18 cellular contexts compared by ENCODE assay signal in the genomic region with DNA sequence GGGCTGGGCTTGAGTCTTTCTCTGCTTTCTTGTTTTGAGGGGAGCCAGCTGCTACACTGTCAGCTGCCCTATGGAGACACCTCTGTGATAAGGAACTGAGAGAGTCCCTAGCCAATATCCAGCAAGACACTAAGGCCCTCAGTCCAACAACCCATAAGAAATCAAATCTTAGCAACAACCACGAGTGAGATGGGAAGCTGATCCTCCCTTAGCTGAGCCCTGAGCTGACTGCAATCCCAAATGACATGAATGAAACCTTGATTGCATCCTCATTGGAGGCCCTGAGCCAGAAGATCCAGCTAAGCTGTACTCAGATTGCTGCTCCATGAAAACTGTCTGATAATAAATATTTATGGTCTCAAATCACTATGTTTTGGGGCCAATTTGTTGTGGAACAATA.
"Had no signal": no experiment of that assay in that cellular context is flagged by ENCODE, and none has a peak within 500 bp of the region (broad histone marks: within the 10 kb centered on the region; RNA-seq: fewer than 3 reads in every experiment).

No MANE protein-coding gene starts in this region.

- H3K4me3 ChIP-seq: dorsolateral prefrontal cortex, left lung, psoas muscle, tibial artery, upper lobe of left lung, uterus had no signal

- ATAC-seq: left lung; naive thymus-derived CD4-positive, alpha-beta T cell; stimulated activated memory B cell treated with anti-CD40 and anti-IgM and Interleukin-4, amounts not matched to agents 10 μg/mL and 1 μg/mL and 100 μg/mL, for 72 hours had no signal

- H3K36me3 ChIP-seq: left lung, neutrophil, tibial artery, upper lobe of left lung, uterus had no signal

- DNase-seq: central memory CD4-positive, alpha-beta T cell; cortex of kidney; dorsolateral prefrontal cortex; effector CD8-positive, alpha-beta T cell; glutamatergic neuron; immature natural killer cell; left lung; mesendoderm; naive thymus-derived CD4-positive, alpha-beta T cell; psoas muscle; retina; small intestine; stimulated activated CD4-positive, alpha-beta T cell treated with anti-CD3 and anti-CD28 coated beads, Interleukin-12 subunit alpha, Interleukin-12 subunit beta, amount 100 ng/mL, for 4 hours; tibial artery; upper lobe of left lung; uterus had no signal

- H3K27me3 ChIP-seq: left lung, neutrophil, tibial artery, upper lobe of left lung, uterus had no signal

- H3K27ac ChIP-seq: dorsolateral prefrontal cortex, left lung, neutrophil, psoas muscle, tibial artery, upper lobe of left lung, uterus had no signal

- H3K9me3 ChIP-seq: left lung, neutrophil, psoas muscle, tibial artery, upper lobe of left lung, uterus had no signal

- H3K4me1 ChIP-seq: left lung, psoas muscle, tibial artery, uterus had no signal
